ENCODE assay signal across 1 cellular context in genomic region chr21:31560479-31560878, GRCh38.
TF ChIP-seq lines count a peak whose summit lies in the region.

No MANE protein-coding gene starts in this region.

TF ChIP-seq in WTC11, 78 proteins besides CTCF, POLR2A, EP300 and RAD21 (continued from another document):
- TF ChIP-seq SMAD3 (CRISPR knock-in tag; IDR thresholded peaks at IDR 0.05; ENCODE audit: borderline replicate concordance) (no peak), NR1H2 (CRISPR knock-in tag; IDR thresholded peaks at IDR 0.05) (no peak), ZNF423 (CRISPR knock-in tag; IDR thresholded peaks at IDR 0.05) (no peak), E2F5 (CRISPR knock-in tag; IDR thresholded peaks at IDR 0.05) (no peak), ZNF425 (CRISPR knock-in tag; conservative IDR thresholded peaks at IDR 0.05) (no peak)
